ENCODE assay signal across 25 cellular contexts in the genomic region with DNA sequence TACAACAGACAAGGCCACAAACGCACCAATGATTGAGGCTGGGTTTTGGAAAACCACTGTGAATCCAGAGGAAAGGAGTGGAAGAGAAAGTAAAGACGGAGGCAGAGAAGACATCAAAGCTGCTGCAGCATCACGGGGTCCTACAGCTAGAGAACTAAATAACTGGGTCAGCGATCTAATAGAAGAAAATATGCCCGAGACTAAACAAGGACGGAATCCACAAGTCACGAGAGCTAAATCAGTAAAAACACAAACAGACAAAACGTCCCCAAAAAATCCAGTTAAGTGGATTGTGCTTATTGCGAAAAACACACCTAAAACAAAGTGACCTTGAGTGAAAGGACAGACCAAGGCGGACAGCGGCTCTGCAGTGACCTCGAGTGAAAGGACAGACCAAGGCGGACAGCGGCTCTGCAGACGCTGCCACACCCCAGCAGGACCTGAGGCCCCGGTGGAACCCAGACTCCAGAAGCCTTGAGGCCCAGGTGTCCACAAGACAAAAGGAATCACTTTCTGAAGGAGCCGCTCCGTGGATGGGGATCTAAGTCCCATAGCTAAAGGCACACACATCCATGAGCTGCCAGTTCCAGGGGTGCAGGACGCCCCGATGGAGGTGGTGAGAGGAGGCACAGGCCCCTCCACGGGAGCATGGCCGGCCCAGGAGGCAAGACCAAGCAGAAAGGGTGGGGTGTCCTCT. TPM values are rescaled to one million over a fixed set of nuclear protein-coding genes. Genes with fewer than 3 reads are reported as not detected.
A peak's percentile ranks its signal among the peaks of the same experiment; 100 is the strongest.
DNase-seq lines count a peak whose midpoint lies in the region; ATAC-seq and TF ChIP-seq lines count a peak whose summit lies in the region.
"Had no signal": no experiment of that assay in that cellular context is flagged by ENCODE, and none has a peak within 500 bp of the region (broad histone marks: within the 10 kb centered on the region; RNA-seq: fewer than 3 reads in every experiment).

No MANE protein-coding gene starts in this region.

- TF ChIP-seq CTCF in Peyer's patch (IDR thresholded peaks at IDR 0.05) = no peak
- no peak for TF ChIP-seq CTCF in chondrocyte (IDR thresholded peaks at IDR 0.05)
- no peak for TF ChIP-seq CTCF in mucosa of descending colon (IDR thresholded peaks at IDR 0.05)
- no peak for TF ChIP-seq CTCF in spleen (IDR thresholded peaks at IDR 0.05 in 8 of 11, conservative IDR thresholded peaks at IDR 0.05 in 3 of 11)

- DNase-seq in Peyer's patch (peak in 2 of 3 donors; percentile 31), chondrocyte (ENCODE audit: low spot score) (peak; percentile 80), mucosa of descending colon (peak in 2 of 3 donors; percentile 14 to 22), spleen (peak; percentile 70), D341Med (ENCODE audit: low spot score) (no peak)
- no peak for DNase-seq in stimulated activated CD4-positive, alpha-beta T cell treated with anti-CD3 and anti-CD28 coated beads, Interleukin-4, amount 100 ng/mL, for 24 hours
- DNase-seq: activated B cell treated with CpG ODN at 0.5 μM for 24 hours; activated CD8-positive, alpha-beta T cell treated with anti-CD3 and anti-CD28 coated beads, Interleukin-2, amount 10 ng/mL, durations not matched to agents 7 days and 5 days; activated gamma-delta T cell; activated naive CD8-positive, alpha-beta T cell treated with anti-CD3 and anti-CD28 coated beads, Interleukin-2, amount 50 U/mL, for 24 hours; effector CD4-positive, alpha-beta T cell; HCEC 1CT; Kasumi-1; midbrain; NCI-H187 treated with DMSO at 0.1 percent for 48 hours; NCI-H2227 treated with DMSO at 0.1 percent for 48 hours; NCI-H748 treated with DMSO at 0.1 percent for 48 hours; stimulated activated naive B cell treated with anti-CD40 and anti-IgM and Interleukin-4, amounts not matched to agents 10 μg/mL and 1 μg/mL and 100 μg/mL, for 72 hours had no signal

- H3K36me3 Mint-ChIP-seq in chondrocyte (ENCODE audit: low read depth) = no peaks in the 10 kb centered on the region
- H3K36me3 Mint-ChIP-seq: natural killer cell treated with Interleukin-12 subunit alpha and Interleukin-12 subunit beta and Interleukin-15 and Interleukin-18, amount 100 ng/mL, for 72 hours; stimulated activated naive B cell treated with anti-CD40 and anti-IgM and Interleukin-4, amounts not matched to agents 10 μg/mL and 1 μg/mL and 100 μg/mL, for 72 hours had no signal

- H3K27me3 ChIP-seq in Peyer's patch = no peaks in the 10 kb centered on the region
- peaks cover 0 to 21% (median 0%) of the 10 kb centered on the region in 7 donors for H3K27me3 ChIP-seq in spleen (replicated peaks in 1 of 7)
- H3K27me3 ChIP-seq: body of pancreas, testis had no signal

- H3K27ac Mint-ChIP-seq in chondrocyte (ENCODE audit: unreplicated experiment) = no peak overlapping the region
- H3K27ac Mint-ChIP-seq: activated B cell treated with CpG ODN at 0.5 μM for 24 hours; activated CD8-positive, alpha-beta T cell treated with anti-CD3 and anti-CD28 coated beads, Interleukin-2, amount 10 ng/mL, durations not matched to agents 7 days and 5 days; activated naive CD8-positive, alpha-beta T cell treated with anti-CD3 and anti-CD28 coated beads, Interleukin-2, amount 50 U/mL, for 24 hours; natural killer cell treated with Interleukin-12 subunit alpha and Interleukin-12 subunit beta and Interleukin-15 and Interleukin-18, amount 100 ng/mL, for 72 hours; stimulated activated naive B cell treated with anti-CD40 and anti-IgM and Interleukin-4, amounts not matched to agents 10 μg/mL and 1 μg/mL and 100 μg/mL, for 72 hours had no signal

- H3K9me3 ChIP-seq in Peyer's patch (no peaks in the 10 kb centered on the region), mucosa of descending colon (no peaks in the 10 kb centered on the region), spleen (no peaks in the 10 kb centered on the region)
- H3K9me3 ChIP-seq: body of pancreas, psoas muscle, testis had no signal

- TF ChIP-seq POLR2A in Peyer's patch (IDR thresholded peaks at IDR 0.05) = no peak
- TF ChIP-seq POLR2A in spleen (IDR thresholded peaks at IDR 0.05) = no peak

- H3K4me1 ChIP-seq in Peyer's patch (peaks cover 0 to 9% (median 0%) of the 10 kb centered on the region in 4 donors), mucosa of descending colon (ENCODE audit: low read depth) (peaks cover 10% of the 10 kb centered on the region), spleen (peaks cover 0 to 12% (median 6%) of the 10 kb centered on the region in 6 donors)
- H3K4me1 ChIP-seq: psoas muscle had no signal

- no peaks in the 10 kb centered on the region for H3K27me3 Mint-ChIP-seq in chondrocyte (ENCODE audit: low read depth)
- H3K27me3 Mint-ChIP-seq: activated B cell treated with CpG ODN at 0.5 μM for 24 hours; activated naive CD8-positive, alpha-beta T cell treated with anti-CD3 and anti-CD28 coated beads, Interleukin-2, amount 50 U/mL, for 24 hours; natural killer cell treated with Interleukin-12 subunit alpha and Interleukin-12 subunit beta and Interleukin-15 and Interleukin-18, amount 100 ng/mL, for 72 hours had no signal

- no peak overlapping the region for H3K27ac ChIP-seq in Peyer's patch
- H3K27ac ChIP-seq in spleen = no peak overlapping the region
- H3K27ac ChIP-seq: body of pancreas, psoas muscle, testis had no signal

- H3K36me3 ChIP-seq in Peyer's patch (no peaks in the 10 kb centered on the region), mucosa of descending colon (ENCODE audit: low read depth) (no peaks in the 10 kb centered on the region), spleen (no peaks in the 10 kb centered on the region)

- H3K4me3 Mint-ChIP-seq in chondrocyte (ENCODE audit: unreplicated experiment) = no peak overlapping the region
- H3K4me3 Mint-ChIP-seq: activated B cell treated with CpG ODN at 0.5 μM for 24 hours; activated CD8-positive, alpha-beta T cell treated with anti-CD3 and anti-CD28 coated beads, Interleukin-2, amount 10 ng/mL, durations not matched to agents 7 days and 5 days; activated naive CD8-positive, alpha-beta T cell treated with anti-CD3 and anti-CD28 coated beads, Interleukin-2, amount 50 U/mL, for 24 hours; natural killer cell treated with Interleukin-12 subunit alpha and Interleukin-12 subunit beta and Interleukin-15 and Interleukin-18, amount 100 ng/mL, for 72 hours; stimulated activated naive B cell treated with anti-CD40 and anti-IgM and Interleukin-4, amounts not matched to agents 10 μg/mL and 1 μg/mL and 100 μg/mL, for 72 hours had no signal

- intact Hi-C loops in mucosa of descending colon (cut with DNase I, micrococcal nuclease) = no loop called here
- intact Hi-C loops in spleen (cut with DNase I; ENCODE audit: low total_unique reads) = no loop called here

- peaks cover 2% of the 10 kb centered on the region for H3K4me1 Mint-ChIP-seq in chondrocyte (ENCODE audit: low read depth)
- H3K4me1 Mint-ChIP-seq: stimulated activated naive B cell treated with anti-CD40 and anti-IgM and Interleukin-4, amounts not matched to agents 10 μg/mL and 1 μg/mL and 100 μg/mL, for 72 hours had no signal

- 76 to 88% (median 85%) methylated on average over 22 of the region's 22 CpGs for WGBS in spleen, 5 donors

- no peaks in the 10 kb centered on the region for H3K9me3 Mint-ChIP-seq in chondrocyte (ENCODE audit: low read depth)
- H3K9me3 Mint-ChIP-seq: activated B cell treated with CpG ODN at 0.5 μM for 24 hours; activated naive CD8-positive, alpha-beta T cell treated with anti-CD3 and anti-CD28 coated beads, Interleukin-2, amount 50 U/mL, for 24 hours; natural killer cell treated with Interleukin-12 subunit alpha and Interleukin-12 subunit beta and Interleukin-15 and Interleukin-18, amount 100 ng/mL, for 72 hours; stimulated activated naive B cell treated with anti-CD40 and anti-IgM and Interleukin-4, amounts not matched to agents 10 μg/mL and 1 μg/mL and 100 μg/mL, for 72 hours had no signal

- no peak overlapping the region for H3K4me3 ChIP-seq in Peyer's patch
- H3K4me3 ChIP-seq in mucosa of descending colon = no peak overlapping the region
- H3K4me3 ChIP-seq in spleen = no peak overlapping the region
- H3K4me3 ChIP-seq: body of pancreas, psoas muscle, smooth muscle cell, testis had no signal

- no peak for ATAC-seq in mucosa of descending colon
- ATAC-seq in HG03521 (IDR thresholded peaks at IDR 0.05; ENCODE audit: unreplicated experiment) = no peak
- ATAC-seq: activated CD8-positive, alpha-beta T cell treated with anti-CD3 and anti-CD28 coated beads, Interleukin-2, amount 10 ng/mL, durations not matched to agents 7 days and 5 days; activated naive CD8-positive, alpha-beta T cell treated with anti-CD3 and anti-CD28 coated beads, Interleukin-2, amount 50 U/mL, for 24 hours; body of pancreas; natural killer cell treated with Interleukin-12 subunit alpha and Interleukin-12 subunit beta and Interleukin-15 and Interleukin-18, amount 100 ng/mL, for 72 hours; psoas muscle; stimulated activated naive B cell treated with anti-CD40 and anti-IgM and Interleukin-4, amounts not matched to agents 10 μg/mL and 1 μg/mL and 100 μg/mL, for 72 hours had no signal

RNA-seq across cellular contexts. Expression of a gene that starts 6.0 kb away (rescaled TPM):
- total RNA-seq in Peyer's patch (1 to 10 TPM in 1 of 4 donors, under 1 TPM in 1, not detected in 2; 0.67 to 1.0 TPM), chondrocyte (1.7 to 4.1 TPM (median 1.7 TPM) in 3 replicates), mucosa of descending colon (1 to 10 TPM in 1 of 3 donors, under 1 TPM in 1, not detected in 1; 0.36 to 2.1 TPM), spleen (1 to 10 TPM in 1 of 7 donors, under 1 TPM in 1, not detected in 5; 0.81 to 1.7 TPM)
- polyA plus RNA-seq in spleen = 1 to 10 TPM in 1 of 3 donors, under 1 TPM in 2; 0.35 to 2.8 (median 0.38) TPM
- total RNA-seq: epithelial cell of proximal tubule; natural killer cell treated with Interleukin-12 subunit alpha and Interleukin-12 subunit beta and Interleukin-15 and Interleukin-18, amount 100 ng/mL, for 72 hours had no signal

RNA-seq across cellular contexts. Expression of a gene that starts 34.9 kb away (rescaled TPM):
- total RNA-seq in Peyer's patch (10 to 100 TPM in 1 of 4 donors, 1 to 10 TPM in 3; 1.1 to 13.2 (median 2.6) TPM), chondrocyte (14.0 to 18.5 TPM (median 14.1 TPM) in 3 replicates), mucosa of descending colon (10 to 100 TPM in 1 of 3 donors, 1 to 10 TPM in 2; 4.6 to 10.9 (median 4.6) TPM), spleen (10 to 100 TPM in 2 of 7 donors, 1 to 10 TPM in 5; 4.4 to 10.5 (median 7.7) TPM)
- 10 to 100 TPM; 10.8 to 13.4 (median 13.1) TPM for polyA plus RNA-seq in spleen

RNA-seq across cellular contexts. Expression of a gene that starts 51.4 kb away (rescaled TPM):
- total RNA-seq in Peyer's patch (1,000 to 10,000 TPM in 1 of 4 donors, 100 to 1,000 TPM in 2, 10 to 100 TPM in 1; 59.9 to 1,087 (median 166) TPM), chondrocyte (1,314 to 1,671 TPM (median 1,646 TPM) in 3 replicates), mucosa of descending colon (100 to 1,000 TPM in 2 of 3 donors, 10 to 100 TPM in 1; 65.1 to 858 (median 191) TPM), spleen (100 to 1,000 TPM; 105 to 259 (median 198) TPM)
- 100 to 1,000 TPM; 101 to 244 (median 110) TPM for polyA plus RNA-seq in spleen

Comparison
In these comparisons a context has a peak if more than half of its experiments do, and no peak if none do; other contexts are left out.
1. DNase-seq: peak in Peyer's patch (2 of 3), chondrocyte (single experiment), mucosa of descending colon (2 of 3) and spleen (single experiment); none in stimulated activated CD4-positive, alpha-beta T cell treated with anti-CD3 and anti-CD28 coated beads, Interleukin-4, amount 100 ng/mL, for 24 hours (single experiment) and D341Med (single experiment).